2 cellular contexts compared by ENCODE assay signal in the genomic region with DNA sequence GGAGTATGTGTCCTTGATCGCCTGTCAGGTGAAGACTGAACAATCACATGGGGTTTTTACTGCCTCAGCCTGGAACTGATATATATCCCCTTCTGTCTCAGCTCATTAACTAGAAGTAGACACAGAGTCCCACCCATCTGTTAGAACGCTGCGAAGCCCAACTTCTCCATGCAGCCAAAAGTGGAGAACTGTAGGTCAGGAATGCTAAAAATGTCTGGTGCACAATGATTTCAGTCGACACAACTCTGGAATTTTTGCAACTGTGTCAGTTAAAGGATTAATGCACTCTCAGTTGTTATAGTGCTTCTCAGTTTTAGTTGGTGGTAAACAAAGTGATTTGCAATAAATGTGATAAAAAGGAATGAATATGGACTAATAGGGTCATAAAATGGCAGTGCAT.
TF ChIP-seq lines count a peak whose summit lies in the region.

No MANE protein-coding gene starts in this region.

TF ChIP-seq in SK-N-SH treated with all-trans-retinoic acid at 6 μM for 48 hours, 23 proteins besides CTCF, POLR2A, EP300 and RAD21 (continued from another document):
- TF ChIP-seq, protein P1, sequence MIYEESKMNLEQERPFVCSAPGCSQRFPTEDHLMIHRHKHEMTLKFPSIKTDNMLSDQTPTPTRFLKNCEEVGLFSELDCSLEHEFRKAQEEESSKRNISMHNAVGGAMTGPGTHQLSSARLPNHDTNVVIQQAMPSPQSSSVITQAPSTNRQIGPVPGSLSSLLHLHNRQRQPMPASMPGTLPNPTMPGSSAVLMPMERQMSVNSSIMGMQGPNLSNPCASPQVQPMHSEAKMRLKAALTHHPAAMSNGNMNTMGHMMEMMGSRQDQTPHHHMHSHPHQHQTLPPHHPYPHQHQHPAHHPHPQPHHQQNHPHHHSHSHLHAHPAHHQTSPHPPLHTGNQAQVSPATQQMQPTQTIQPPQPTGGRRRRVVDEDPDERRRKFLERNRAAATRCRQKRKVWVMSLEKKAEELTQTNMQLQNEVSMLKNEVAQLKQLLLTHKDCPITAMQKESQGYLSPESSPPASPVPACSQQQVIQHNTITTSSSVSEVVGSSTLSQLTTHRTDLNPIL (CRISPR knock-in tag; IDR thresholded peaks at IDR 0.05; ENCODE audit: low read depth) = no peak

TF ChIP-seq in SK-N-SH, 30 proteins besides CTCF, POLR2A, EP300 and RAD21 (continued from another document):
- TF ChIP-seq NRF1 (IDR thresholded peaks at IDR 0.05; ENCODE audit: low read depth, low read length) (no peak), TAF1 (IDR thresholded peaks at IDR 0.05; ENCODE audit: borderline replicate concordance, low read depth, low read length) (no peak), RCOR1 (IDR thresholded peaks at IDR 0.05; ENCODE audit: low read length) (no peak), FOSL2 (IDR thresholded peaks at IDR 0.05; ENCODE audit: borderline replicate concordance, low read depth) (no peak), FOXJ3 (CRISPR knock-in tag; IDR thresholded peaks at IDR 0.05) (no peak), EZH2phosphoT487 (IDR thresholded peaks at IDR 0.05; ENCODE audit: borderline replicate concordance, low read depth) (no peak), YY1 (IDR thresholded peaks at IDR 0.05; ENCODE audit: low read depth) (no peak), CHD2 (IDR thresholded peaks at IDR 0.05; ENCODE audit: low read length, partially characterized antibody) (no peak)
- TF ChIP-seq, protein P2, sequence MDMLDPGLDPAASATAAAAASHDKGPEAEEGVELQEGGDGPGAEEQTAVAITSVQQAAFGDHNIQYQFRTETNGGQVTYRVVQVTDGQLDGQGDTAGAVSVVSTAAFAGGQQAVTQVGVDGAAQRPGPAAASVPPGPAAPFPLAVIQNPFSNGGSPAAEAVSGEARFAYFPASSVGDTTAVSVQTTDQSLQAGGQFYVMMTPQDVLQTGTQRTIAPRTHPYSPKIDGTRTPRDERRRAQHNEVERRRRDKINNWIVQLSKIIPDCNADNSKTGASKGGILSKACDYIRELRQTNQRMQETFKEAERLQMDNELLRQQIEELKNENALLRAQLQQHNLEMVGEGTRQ (IDR thresholded peaks at IDR 0.05; ENCODE audit: borderline replicate concordance, low read depth, low read length) = no peak
- TF ChIP-seq, protein P3, sequence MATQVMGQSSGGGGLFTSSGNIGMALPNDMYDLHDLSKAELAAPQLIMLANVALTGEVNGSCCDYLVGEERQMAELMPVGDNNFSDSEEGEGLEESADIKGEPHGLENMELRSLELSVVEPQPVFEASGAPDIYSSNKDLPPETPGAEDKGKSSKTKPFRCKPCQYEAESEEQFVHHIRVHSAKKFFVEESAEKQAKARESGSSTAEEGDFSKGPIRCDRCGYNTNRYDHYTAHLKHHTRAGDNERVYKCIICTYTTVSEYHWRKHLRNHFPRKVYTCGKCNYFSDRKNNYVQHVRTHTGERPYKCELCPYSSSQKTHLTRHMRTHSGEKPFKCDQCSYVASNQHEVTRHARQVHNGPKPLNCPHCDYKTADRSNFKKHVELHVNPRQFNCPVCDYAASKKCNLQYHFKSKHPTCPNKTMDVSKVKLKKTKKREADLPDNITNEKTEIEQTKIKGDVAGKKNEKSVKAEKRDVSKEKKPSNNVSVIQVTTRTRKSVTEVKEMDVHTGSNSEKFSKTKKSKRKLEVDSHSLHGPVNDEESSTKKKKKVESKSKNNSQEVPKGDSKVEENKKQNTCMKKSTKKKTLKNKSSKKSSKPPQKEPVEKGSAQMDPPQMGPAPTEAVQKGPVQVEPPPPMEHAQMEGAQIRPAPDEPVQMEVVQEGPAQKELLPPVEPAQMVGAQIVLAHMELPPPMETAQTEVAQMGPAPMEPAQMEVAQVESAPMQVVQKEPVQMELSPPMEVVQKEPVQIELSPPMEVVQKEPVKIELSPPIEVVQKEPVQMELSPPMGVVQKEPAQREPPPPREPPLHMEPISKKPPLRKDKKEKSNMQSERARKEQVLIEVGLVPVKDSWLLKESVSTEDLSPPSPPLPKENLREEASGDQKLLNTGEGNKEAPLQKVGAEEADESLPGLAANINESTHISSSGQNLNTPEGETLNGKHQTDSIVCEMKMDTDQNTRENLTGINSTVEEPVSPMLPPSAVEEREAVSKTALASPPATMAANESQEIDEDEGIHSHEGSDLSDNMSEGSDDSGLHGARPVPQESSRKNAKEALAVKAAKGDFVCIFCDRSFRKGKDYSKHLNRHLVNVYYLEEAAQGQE (IDR thresholded peaks at IDR 0.05; ENCODE audit: low read depth, low read length) = no peak
- TF ChIP-seq, protein P4, sequence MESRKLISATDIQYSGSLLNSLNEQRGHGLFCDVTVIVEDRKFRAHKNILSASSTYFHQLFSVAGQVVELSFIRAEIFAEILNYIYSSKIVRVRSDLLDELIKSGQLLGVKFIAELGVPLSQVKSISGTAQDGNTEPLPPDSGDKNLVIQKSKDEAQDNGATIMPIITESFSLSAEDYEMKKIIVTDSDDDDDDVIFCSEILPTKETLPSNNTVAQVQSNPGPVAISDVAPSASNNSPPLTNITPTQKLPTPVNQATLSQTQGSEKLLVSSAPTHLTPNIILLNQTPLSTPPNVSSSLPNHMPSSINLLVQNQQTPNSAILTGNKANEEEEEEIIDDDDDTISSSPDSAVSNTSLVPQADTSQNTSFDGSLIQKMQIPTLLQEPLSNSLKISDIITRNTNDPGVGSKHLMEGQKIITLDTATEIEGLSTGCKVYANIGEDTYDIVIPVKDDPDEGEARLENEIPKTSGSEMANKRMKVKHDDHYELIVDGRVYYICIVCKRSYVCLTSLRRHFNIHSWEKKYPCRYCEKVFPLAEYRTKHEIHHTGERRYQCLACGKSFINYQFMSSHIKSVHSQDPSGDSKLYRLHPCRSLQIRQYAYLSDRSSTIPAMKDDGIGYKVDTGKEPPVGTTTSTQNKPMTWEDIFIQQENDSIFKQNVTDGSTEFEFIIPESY (IDR thresholded peaks at IDR 0.05; ENCODE audit: borderline replicate concordance, low read depth) = no peak
- TF ChIP-seq, protein P5, sequence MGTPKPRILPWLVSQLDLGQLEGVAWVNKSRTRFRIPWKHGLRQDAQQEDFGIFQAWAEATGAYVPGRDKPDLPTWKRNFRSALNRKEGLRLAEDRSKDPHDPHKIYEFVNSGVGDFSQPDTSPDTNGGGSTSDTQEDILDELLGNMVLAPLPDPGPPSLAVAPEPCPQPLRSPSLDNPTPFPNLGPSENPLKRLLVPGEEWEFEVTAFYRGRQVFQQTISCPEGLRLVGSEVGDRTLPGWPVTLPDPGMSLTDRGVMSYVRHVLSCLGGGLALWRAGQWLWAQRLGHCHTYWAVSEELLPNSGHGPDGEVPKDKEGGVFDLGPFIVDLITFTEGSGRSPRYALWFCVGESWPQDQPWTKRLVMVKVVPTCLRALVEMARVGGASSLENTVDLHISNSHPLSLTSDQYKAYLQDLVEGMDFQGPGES (IDR thresholded peaks at IDR 0.05; ENCODE audit: low read depth, low read length) = no peak
